Comparison of ENCODE assay signal across 1 cellular context in genomic region chr1:42146916-42147320, GRCh38.
A peak's percentile ranks its signal among the peaks of the same experiment; 100 is the strongest.
TF ChIP-seq lines count a peak whose summit lies in the region.

No MANE protein-coding gene starts in this region.

TF ChIP-seq in liver, 16 proteins besides CTCF, POLR2A, EP300 and RAD21 (continued from another document):
- TF ChIP-seq ZBTB33 (IDR thresholded peaks at IDR 0.05) (no peak), ATF3 (IDR thresholded peaks at IDR 0.05) (peak; percentile 55), JUND (IDR thresholded peaks at IDR 0.05) (peak; percentile 47 to 56), GABPA (IDR thresholded peaks at IDR 0.05 in 1 of 2, conservative IDR thresholded peaks at IDR 0.05 in 1 of 2) (no peak), EGR1 (IDR thresholded peaks at IDR 0.05; ENCODE audit: low read depth in 2 of 2) (peak in 1 of 2 donors; percentile 17), HNF4A (conservative IDR thresholded peaks at IDR 0.05) (peak; percentile 79 to 85), HNF4G (IDR thresholded peaks at IDR 0.05) (peak; percentile 35)
